ENCODE assay signal across 14 cellular contexts in the genomic region with DNA sequence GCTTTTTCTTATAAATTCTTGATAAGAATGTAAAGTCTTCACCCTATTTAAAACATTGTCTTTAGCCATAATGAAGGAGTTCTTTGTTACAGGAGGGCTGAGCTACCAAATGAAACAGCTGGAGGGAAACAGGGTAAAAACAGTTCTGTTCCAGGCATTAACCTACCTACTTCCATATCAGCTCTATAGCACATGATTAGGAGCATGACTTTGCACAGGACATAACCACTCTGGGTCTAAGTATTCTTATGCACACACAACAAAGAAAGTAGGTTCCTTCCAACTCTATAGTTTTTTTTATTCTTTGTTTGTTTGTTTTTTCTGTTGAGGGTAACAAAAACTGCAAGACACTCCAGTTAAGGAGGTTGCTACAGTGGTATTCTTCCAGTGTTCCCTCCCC. TPM values are rescaled to one million over a fixed set of nuclear protein-coding genes. Genes with fewer than 3 reads are reported as not detected.
DNase-seq lines count a peak whose midpoint lies in the region; ATAC-seq and TF ChIP-seq lines count a peak whose summit lies in the region.
"Had no signal": no experiment of that assay in that cellular context is flagged by ENCODE, and none has a peak within 500 bp of the region (broad histone marks: within the 10 kb centered on the region; RNA-seq: fewer than 3 reads in every experiment).

No MANE protein-coding gene starts in this region.

- H3K4me1 Mint-ChIP-seq in GM23338, result peaks cover 9% of the 10 kb centered on the region; the same call in 2 of the 3 replicates
- H3K4me1 Mint-ChIP-seq: CD4-positive, alpha-beta memory T cell had no signal

- H3K4me3 Mint-ChIP-seq in GM23338, result no peak overlapping the region
- H3K4me3 Mint-ChIP-seq: CD4-positive, alpha-beta memory T cell; IgD-negative memory B cell had no signal

- 0 out of 2 replicates have a peak overlapping the region, but pooled peaks have one; percentile 75 for H3K27ac Mint-ChIP-seq in GM23338
- H3K27ac Mint-ChIP-seq: CD4-positive, alpha-beta memory T cell; IgD-negative memory B cell had no signal

- intact Hi-C loops in right cardiac atrium (cut with DNase I), result loop anchor here in 3 of 4 donors (10.0 kb wide), 1 partner anchor 98 kb away; no protein-coding TSS in a partner anchor

- H3K27ac ChIP-seq in GM23338 (ENCODE audit: low read depth), result no peak overlapping the region
- H3K27ac ChIP-seq in OCI-LY3 (ENCODE audit: low read length), result no peak overlapping the region
- no peak overlapping the region for H3K27ac ChIP-seq in smooth muscle cell (ENCODE audit: low read depth)
- H3K27ac ChIP-seq in right cardiac atrium (ENCODE audit: low read length), result no peak overlapping the region
- H3K27ac ChIP-seq: BLaER1, SK-N-MC had no signal

- no peak for DNase-seq in GM23338 (ENCODE audit: low spot score)
- DNase-seq in foreskin melanocyte, result peak; percentile 51
- DNase-seq in smooth muscle cell (lab: John Stamatoyannopoulos, UW; ENCODE audit: unreplicated experiment), result no peak
- no peak for DNase-seq in right cardiac atrium
- DNase-seq in 8988T, result no peak
- DNase-seq: CD4-positive, alpha-beta memory T cell; GOT3; NCI-H2107; NCI-H446 treated with DMSO at 0.1 percent for 48 hours had no signal

- H3K9ac ChIP-seq in OCI-LY3 (ENCODE audit: low read length) (0 out of 2 replicates have a peak overlapping the region, but pooled peaks have one; percentile 13), smooth muscle cell (ENCODE audit: low read depth) (no peak overlapping the region)
- H3K9ac ChIP-seq: BLaER1 had no signal

- H2AFZ ChIP-seq in GM23338, result 0 out of 2 replicates have a peak overlapping the region, but pooled peaks have one; percentile 4
- H2AFZ ChIP-seq in OCI-LY3 (ENCODE audit: low read depth, low read length), result peak overlapping the region; percentile 48; the same call in 1 of the 2 replicates
- H2AFZ ChIP-seq in smooth muscle cell (ENCODE audit: low read depth), result peak overlapping the region; percentile 29

- H3K4me3 ChIP-seq in GM23338, result no peak overlapping the region
- peak overlapping the region; percentile 42 for H3K4me3 ChIP-seq in OCI-LY3 (ENCODE audit: low read length)
- H3K4me3 ChIP-seq in smooth muscle cell, result no peak overlapping the region
- H3K4me3 ChIP-seq in right cardiac atrium (ENCODE audit: low read length), result no peak overlapping the region
- H3K4me3 ChIP-seq: BLaER1 had no signal

- TF ChIP-seq CTCF in GM23338 (conservative IDR thresholded peaks at IDR 0.05; ENCODE audit: low read depth in 2 of 2) (no peak), OCI-LY3 (IDR thresholded peaks at IDR 0.05; ENCODE audit: low read depth, low read length) (no peak), smooth muscle cell (IDR thresholded peaks at IDR 0.05; ENCODE audit: borderline replicate concordance, insufficient read depth, poor library complexity, severe bottlenecking) (no peak)

- no peaks in the 10 kb centered on the region for H3K27me3 ChIP-seq in GM23338 (ENCODE audit: insufficient read depth)
- H3K27me3 ChIP-seq in OCI-LY3 (ENCODE audit: low read depth, low read length), result no peaks in the 10 kb centered on the region
- H3K27me3 ChIP-seq in smooth muscle cell (ENCODE audit: low read depth), result no peaks in the 10 kb centered on the region
- no peaks in the 10 kb centered on the region for H3K27me3 ChIP-seq in right cardiac atrium (ENCODE audit: control insufficient read depth, insufficient read depth)
- H3K27me3 ChIP-seq: BLaER1 had no signal

- H3F3A ChIP-seq in GM23338 (replicated peaks; ENCODE audit: low read depth) (no peaks in the 10 kb centered on the region), smooth muscle cell (ENCODE audit: low read depth) (no peaks in the 10 kb centered on the region)

- H3K9me3 ChIP-seq in OCI-LY3 (ENCODE audit: insufficient read depth, low read length) (no peaks in the 10 kb centered on the region), smooth muscle cell (replicated peaks; ENCODE audit: low read depth) (no peaks in the 10 kb centered on the region), right cardiac atrium (ENCODE audit: control insufficient read depth, low read length) (no peaks in the 10 kb centered on the region)
- H3K9me3 ChIP-seq: BLaER1 had no signal

- H3K27me3 Mint-ChIP-seq in GM23338 (ENCODE audit: insufficient read depth, low read depth, poor library complexity), result peaks cover 2% of the 10 kb centered on the region

- no peak overlapping the region for H3K4me2 ChIP-seq in GM23338
- peak overlapping the region; percentile 68 for H3K4me2 ChIP-seq in OCI-LY3 (ENCODE audit: low read length)
- no peak overlapping the region for H3K4me2 ChIP-seq in smooth muscle cell
- H3K4me2 ChIP-seq: BLaER1 had no signal

- H4K20me1 ChIP-seq in GM23338 (replicated peaks; ENCODE audit: insufficient read depth), result no peaks in the 10 kb centered on the region
- no peaks in the 10 kb centered on the region for H4K20me1 ChIP-seq in OCI-LY3 (ENCODE audit: insufficient read depth, low read length)
- no peaks in the 10 kb centered on the region for H4K20me1 ChIP-seq in smooth muscle cell (ENCODE audit: low read depth)
- H4K20me1 ChIP-seq: BLaER1 had no signal

- ATAC-seq in GM23338 (no peak; the same call in 2 of the 3 replicates), right cardiac atrium (no peak), HG02571 (IDR thresholded peaks at IDR 0.05; ENCODE audit: unreplicated experiment) (no peak)

- no peaks in the 10 kb centered on the region for H3K36me3 ChIP-seq in GM23338 (ENCODE audit: insufficient read depth)
- no peaks in the 10 kb centered on the region for H3K36me3 ChIP-seq in OCI-LY3 (replicated peaks; ENCODE audit: low read depth, low read length)
- H3K36me3 ChIP-seq in smooth muscle cell (ENCODE audit: low read depth), result no peaks in the 10 kb centered on the region
- H3K36me3 ChIP-seq: BLaER1 had no signal

- H3K79me2 ChIP-seq in GM23338 (replicated peaks; ENCODE audit: insufficient read depth) (no peaks in the 10 kb centered on the region), OCI-LY3 (ENCODE audit: low read length) (no peaks in the 10 kb centered on the region), smooth muscle cell (ENCODE audit: low read depth) (no peaks in the 10 kb centered on the region)

- H3K4me1 ChIP-seq in GM23338 (ENCODE audit: insufficient read depth), result no peaks in the 10 kb centered on the region; the same call in 1 of the 2 replicates
- H3K4me1 ChIP-seq in OCI-LY3 (ENCODE audit: low read length), result peaks cover 8% of the 10 kb centered on the region; the same call in 1 of the 2 replicates
- H3K4me1 ChIP-seq in smooth muscle cell (ENCODE audit: low read depth), result no peaks in the 10 kb centered on the region
- no peaks in the 10 kb centered on the region for H3K4me1 ChIP-seq in right cardiac atrium (ENCODE audit: control insufficient read depth, insufficient read depth, low read length)
- H3K4me1 ChIP-seq: BLaER1 had no signal

- H3K36me3 Mint-ChIP-seq in GM23338 (ENCODE audit: low read depth), result no peaks in the 10 kb centered on the region
- H3K36me3 Mint-ChIP-seq: CD4-positive, alpha-beta memory T cell; IgD-negative memory B cell had no signal

- no peaks in the 10 kb centered on the region for H3K9me3 Mint-ChIP-seq in GM23338
- H3K9me3 Mint-ChIP-seq: CD4-positive, alpha-beta memory T cell; IgD-negative memory B cell had no signal

- H3K9me2 ChIP-seq in GM23338 (ENCODE audit: insufficient read depth), result no peaks in the 10 kb centered on the region

TF ChIP-seq in GM23338, 12 proteins besides CTCF, POLR2A, EP300 and RAD21 (continues in another document):
- no peak for TF ChIP-seq NANOG (IDR thresholded peaks at IDR 0.05; ENCODE audit: borderline replicate concordance)

RNA-seq across cellular contexts. Expression of gene SCIN, which starts 52.7 kb away (rescaled TPM):
- 0.80 and 5.8 TPM in 2 replicates for total RNA-seq in GM23338 (2014; rRNA removed; shearing (Covaris generic))
- polyA plus RNA-seq in GM23338 (2016; fragmentation: Nextera tagmentation; extraction: Ambion mirVana), result 0.92 and 1.1 TPM in 2 replicates
- total RNA-seq in smooth muscle cell, result 0.13 and 0.31 TPM in 2 replicates
- polyA plus RNA-seq in smooth muscle cell, result 0.31 and 0.50 TPM in 2 replicates
- under 1 TPM; 0.14 to 0.35 (median 0.28) TPM for total RNA-seq in right cardiac atrium
- polyA plus RNA-seq in right cardiac atrium, result 0.20 TPM
